In genomic region chr9:133713960-133714495, GRCh38 we compare ENCODE assay signal across 22 cellular contexts. TPM values are rescaled to one million over a fixed set of nuclear protein-coding genes. Genes with fewer than 3 reads are reported as not detected.
DNase-seq lines count a peak whose midpoint lies in the region; ATAC-seq, FAIRE-seq and TF ChIP-seq lines count a peak whose summit lies in the region.
"Had no signal": no experiment of that assay in that cellular context is flagged by ENCODE, and none has a peak within 500 bp of the region (broad histone marks: within the 10 kb centered on the region; RNA-seq: fewer than 3 reads in every experiment).

No MANE protein-coding gene starts in this region.

- H3K4me2 ChIP-seq in astrocyte (ENCODE audit: low read length): no peak overlapping the region
- no peak overlapping the region for H3K4me2 ChIP-seq in skeletal muscle satellite cell (ENCODE audit: low read length)

- H4K20me1 ChIP-seq in astrocyte (ENCODE audit: insufficient read depth, low read length): no peaks in the 10 kb centered on the region

- WGBS in right lobe of liver (ENCODE audit: insufficient coverage, low coverage, low lambda C conversion rate, missing lambda C conversion rate): 36% methylated on average over 3 of the region's 18 CpGs

- no peaks in the 10 kb centered on the region for H3K9me3 Mint-ChIP-seq in astrocyte (ENCODE audit: unreplicated experiment)
- no peaks in the 10 kb centered on the region for H3K9me3 Mint-ChIP-seq in activated CD8-positive, alpha-beta T cell treated with anti-CD3 and anti-CD28 coated beads, Interleukin-2, amount 10 ng/mL, durations not matched to agents 7 days and 5 days (ENCODE audit: insufficient read depth)
- H3K9me3 Mint-ChIP-seq: activated CD4-positive, alpha-beta T cell treated with anti-CD3 and anti-CD28 coated beads, Interleukin-2, amount 10 ng/mL, durations not matched to agents 24 days and 14 days; activated naive CD8-positive, alpha-beta T cell treated with anti-CD3 and anti-CD28 coated beads for 36 hours; CD14-positive monocyte had no signal

- H3K27ac ChIP-seq in astrocyte (ENCODE audit: low read depth, low read length) (peak overlapping the region; percentile 79), right lobe of liver (peak overlapping the region; percentile 5 to 65 (median 44))
- H3K27ac ChIP-seq: 22Rv1, pancreas, thoracic aorta had no signal

- H3K4me3 ChIP-seq in astrocyte (ENCODE audit: insufficient read depth, low read depth, low read length) (no peak overlapping the region), right lobe of liver (no peak overlapping the region), skeletal muscle satellite cell (ENCODE audit: low read length) (no peak overlapping the region)
- H3K4me3 ChIP-seq: breast epithelium, pancreas, thoracic aorta had no signal

- H3K36me3 ChIP-seq in astrocyte (ENCODE audit: insufficient read depth, low read length) (no peaks in the 10 kb centered on the region), right lobe of liver (peaks cover 0 to 64% (median 18%) of the 10 kb centered on the region in 4 donors), skeletal muscle satellite cell (ENCODE audit: insufficient read depth, low read length) (no peaks in the 10 kb centered on the region)
- H3K36me3 ChIP-seq: breast epithelium, thoracic aorta had no signal

- no peak for TF ChIP-seq CTCF in astrocyte (IDR thresholded peaks at IDR 0.05; ENCODE audit: insufficient read depth, low read depth, low read length)
- no peak for TF ChIP-seq CTCF in right lobe of liver (IDR thresholded peaks at IDR 0.05)

- H3K27me3 Mint-ChIP-seq in astrocyte (ENCODE audit: low read depth, unreplicated experiment): peaks cover 16% of the 10 kb centered on the region
- no peaks in the 10 kb centered on the region for H3K27me3 Mint-ChIP-seq in activated CD8-positive, alpha-beta T cell treated with anti-CD3 and anti-CD28 coated beads, Interleukin-2, amount 10 ng/mL, durations not matched to agents 7 days and 5 days (ENCODE audit: low read depth)
- H3K27me3 Mint-ChIP-seq: activated naive CD8-positive, alpha-beta T cell treated with anti-CD3 and anti-CD28 coated beads for 36 hours had no signal

- H3K9ac ChIP-seq in astrocyte (ENCODE audit: low read length) (no peak overlapping the region), skeletal muscle satellite cell (ENCODE audit: low read depth, low read length) (peak overlapping the region; percentile 75)

- no peak overlapping the region for H2AFZ ChIP-seq in astrocyte (ENCODE audit: low read depth, low read length)

- H3K9me3 ChIP-seq in astrocyte (ENCODE audit: insufficient read depth, low read depth, low read length) (no peaks in the 10 kb centered on the region), right lobe of liver (no peaks in the 10 kb centered on the region), skeletal muscle satellite cell (replicated peaks; ENCODE audit: low read length) (no peaks in the 10 kb centered on the region)
- H3K9me3 ChIP-seq: breast epithelium, pancreas, thoracic aorta had no signal

- DNase-seq in NCI-H1694 (lab: John Stamatoyannopoulos, UW): peak; percentile 15
- no peak for DNase-seq in NCI-H1694 treated with DMSO at 0.1 percent for 48 hours (lab: John Stamatoyannopoulos, UW)
- no peak for DNase-seq in astrocyte (ENCODE audit: low read depth)
- peak in 2 of 3 donors; percentile 42 to 55 for DNase-seq in right lobe of liver
- DNase-seq in activated CD8-positive, alpha-beta T cell treated with anti-CD3 and anti-CD28 coated beads, Interleukin-2, amount 10 ng/mL, durations not matched to agents 7 days and 5 days: no peak
- DNase-seq in SK-N-DZ (ENCODE audit: low spot score): no peak
- DNase-seq: activated CD4-positive, alpha-beta T cell treated with anti-CD3 and anti-CD28 coated beads, Interleukin-2, amount 10 ng/mL, durations not matched to agents 24 days and 14 days; activated naive CD8-positive, alpha-beta T cell treated with anti-CD3 and anti-CD28 coated beads for 36 hours; DMS153; MV-4-11; NCI-H2081 treated with DMSO at 0.1 percent for 48 hours; NCI-H524 treated with DMSO at 0.1 percent for 48 hours; OCI-M1; T-helper 9 cell had no signal

- no peak for FAIRE-seq in astrocyte (lab: Jason Lieb, UNC)
- FAIRE-seq: islet of Langerhans, pancreas had no signal

- peak overlapping the region; percentile 7 for H3K27ac Mint-ChIP-seq in astrocyte (ENCODE audit: unreplicated experiment)
- no peak overlapping the region for H3K27ac Mint-ChIP-seq in activated CD8-positive, alpha-beta T cell treated with anti-CD3 and anti-CD28 coated beads, Interleukin-2, amount 10 ng/mL, durations not matched to agents 7 days and 5 days
- H3K27ac Mint-ChIP-seq: activated CD4-positive, alpha-beta T cell treated with anti-CD3 and anti-CD28 coated beads, Interleukin-2, amount 10 ng/mL, durations not matched to agents 24 days and 14 days; activated naive CD8-positive, alpha-beta T cell treated with anti-CD3 and anti-CD28 coated beads for 36 hours; CD14-positive monocyte had no signal

- H3K4me1 ChIP-seq in astrocyte (ENCODE audit: insufficient read depth, low read length): peaks cover 48% of the 10 kb centered on the region
- peaks cover 0 to 46% (median 5%) of the 10 kb centered on the region in 4 donors for H3K4me1 ChIP-seq in right lobe of liver
- peaks cover 66% of the 10 kb centered on the region for H3K4me1 ChIP-seq in skeletal muscle satellite cell (ENCODE audit: control insufficient read depth, insufficient read depth, low read length)
- H3K4me1 ChIP-seq: breast epithelium, pancreas had no signal

- H3K4me3 Mint-ChIP-seq in astrocyte (ENCODE audit: unreplicated experiment): no peak overlapping the region
- H3K4me3 Mint-ChIP-seq in activated CD8-positive, alpha-beta T cell treated with anti-CD3 and anti-CD28 coated beads, Interleukin-2, amount 10 ng/mL, durations not matched to agents 7 days and 5 days: no peak overlapping the region
- H3K4me3 Mint-ChIP-seq: activated CD4-positive, alpha-beta T cell treated with anti-CD3 and anti-CD28 coated beads, Interleukin-2, amount 10 ng/mL, durations not matched to agents 24 days and 14 days; activated naive CD8-positive, alpha-beta T cell treated with anti-CD3 and anti-CD28 coated beads for 36 hours; CD14-positive monocyte had no signal

- intact Hi-C loops in right lobe of liver (cut with DNase I): loop anchor here in 1 of 2 donors (10.0 kb wide), 1 partner anchor 209 kb away; no protein-coding TSS in a partner anchor

- ATAC-seq in right lobe of liver (peak in 2 of 4 donors; percentile 4 to 13), HG02852 (IDR thresholded peaks at IDR 0.05; ENCODE audit: unreplicated experiment) (no peak)
- ATAC-seq in activated CD8-positive, alpha-beta T cell treated with anti-CD3 and anti-CD28 coated beads, Interleukin-2, amount 10 ng/mL, durations not matched to agents 7 days and 5 days: no peak

- CTCF ChIA-PET in activated CD8-positive, alpha-beta T cell treated with anti-CD3 and anti-CD28 coated beads, Interleukin-2, amount 10 ng/mL, durations not matched to agents 7 days and 5 days (lab: Charles Lee): interaction anchor here (2.2 to 5.1 kb wide), 2 partner anchors 55 to 110 kb away, joined by 4 to 26 read pairs; no protein-coding TSS in a partner anchor

- H3K79me2 ChIP-seq in astrocyte (ENCODE audit: insufficient read depth, low read length): no peaks in the 10 kb centered on the region

- POLR2A ChIA-PET in activated CD8-positive, alpha-beta T cell treated with anti-CD3 and anti-CD28 coated beads, Interleukin-2, amount 10 ng/mL, durations not matched to agents 7 days and 5 days (lab: Charles Lee): interaction anchor here (0.8 to 1.0 kb wide), 3 partner anchors 13 to 53 kb away, joined by 3 read pairs; no protein-coding TSS in a partner anchor

- peaks cover 32% of the 10 kb centered on the region for H3K4me1 Mint-ChIP-seq in astrocyte (ENCODE audit: low read depth, unreplicated experiment)
- H3K4me1 Mint-ChIP-seq in activated CD8-positive, alpha-beta T cell treated with anti-CD3 and anti-CD28 coated beads, Interleukin-2, amount 10 ng/mL, durations not matched to agents 7 days and 5 days (ENCODE audit: low read depth): peaks cover 13% of the 10 kb centered on the region
- H3K4me1 Mint-ChIP-seq: CD14-positive monocyte had no signal

- H3K27me3 ChIP-seq in astrocyte (ENCODE audit: insufficient read depth, low read length) (no peaks in the 10 kb centered on the region), right lobe of liver (no peaks in the 10 kb centered on the region), skeletal muscle satellite cell (ENCODE audit: control insufficient read depth, insufficient read depth, low read length) (no peaks in the 10 kb centered on the region)
- H3K27me3 ChIP-seq: pancreas had no signal

- no peaks in the 10 kb centered on the region for H3K36me3 Mint-ChIP-seq in astrocyte (ENCODE audit: low read depth, unreplicated experiment)
- no peaks in the 10 kb centered on the region for H3K36me3 Mint-ChIP-seq in activated CD8-positive, alpha-beta T cell treated with anti-CD3 and anti-CD28 coated beads, Interleukin-2, amount 10 ng/mL, durations not matched to agents 7 days and 5 days (ENCODE audit: low read depth)
- H3K36me3 Mint-ChIP-seq: activated naive CD8-positive, alpha-beta T cell treated with anti-CD3 and anti-CD28 coated beads for 36 hours; CD14-positive monocyte had no signal

- no peak for TF ChIP-seq POLR2A in right lobe of liver (IDR thresholded peaks at IDR 0.05)

RNA-seq across cellular contexts. Expression of gene SARDH, which starts 24.1 kb away (rescaled TPM):
- total RNA-seq in astrocyte: 2.8 and 3.7 TPM in 2 replicates
- 100 to 1,000 TPM in 3 of 6 experiments, 10 to 100 TPM in 3; 67.3 to 183 (median 101) TPM for total RNA-seq in right lobe of liver
- total RNA-seq in skeletal muscle satellite cell (2012; rRNA removed): 3.5 and 7.1 TPM in 2 replicates
- total RNA-seq in activated CD8-positive, alpha-beta T cell treated with anti-CD3 and anti-CD28 coated beads, Interleukin-2, amount 10 ng/mL, durations not matched to agents 7 days and 5 days: 1 to 10 TPM; 3.0 to 3.4 TPM
- polyA plus RNA-seq in SK-N-DZ (2014; cell fraction: cytosol; rRNA removed): 3.2 and 3.3 TPM in 2 replicates
- 4.7 and 8.5 TPM in 2 replicates for polyA plus RNA-seq in SK-N-DZ (2014; cell fraction: nucleus; rRNA removed)
- polyA plus RNA-seq: CD14-positive monocyte had no signal

Comparison
In these comparisons a context has a peak if more than half of its experiments do, and no peak if none do; other contexts are left out.
1. DNase-seq: peak in NCI-H1694 (single experiment) and right lobe of liver (2 of 3); none in NCI-H1694 treated with DMSO at 0.1 percent for 48 hours (single experiment), astrocyte (single experiment), activated CD8-positive, alpha-beta T cell treated with anti-CD3 and anti-CD28 coated beads, Interleukin-2, amount 10 ng/mL, durations not matched to agents 7 days and 5 days (single experiment) and SK-N-DZ (single experiment).
2. RNA of gene SARDH, which starts 24.1 kb away (total RNA-seq): 67.3 to 183 TPM in right lobe of liver; 3.0 to 3.4 TPM in activated CD8-positive, alpha-beta T cell treated with anti-CD3 and anti-CD28 coated beads, Interleukin-2, amount 10 ng/mL, durations not matched to agents 7 days and 5 days and 2.8 to 3.7 TPM in astrocyte; every median in the first group is over 10 times any median in the second.